ENCODE assay signal across 22 cellular contexts in genomic region chr13:102999498-102999897, GRCh38.
A peak's percentile ranks its signal among the peaks of the same experiment; 100 is the strongest.
DNase-seq lines count a peak whose midpoint lies in the region; ATAC-seq and TF ChIP-seq lines count a peak whose summit lies in the region.
"Had no signal": no experiment of that assay in that cellular context is flagged by ENCODE, and none has a peak within 500 bp of the region (broad histone marks: within the 10 kb centered on the region; RNA-seq: fewer than 3 reads in every experiment).

No MANE protein-coding gene starts in this region.

- H3K9me3 ChIP-seq in ascending aorta = no peaks in the 10 kb centered on the region

- ATAC-seq in GM18907 (IDR thresholded peaks at IDR 0.05; ENCODE audit: unreplicated experiment) (peak; percentile 72), HG02759 (IDR thresholded peaks at IDR 0.05; ENCODE audit: unreplicated experiment) (peak; percentile 40)
- ATAC-seq: HCT116, Right ventricle myocardium inferior had no signal

- no peak overlapping the region for H3K27ac ChIP-seq in ascending aorta
- H3K27ac ChIP-seq: right atrium auricular region, WERI-Rb-1 had no signal

- H3K4me3 ChIP-seq in ascending aorta = no peak overlapping the region
- H3K4me3 ChIP-seq: right atrium auricular region had no signal

- peak; percentile 11 to 15 for DNase-seq in AML-193 (lab: John Stamatoyannopoulos, UW)
- DNase-seq in NAMALWA (ENCODE audit: low spot score) = peak; percentile 38
- no peak for DNase-seq in ascending aorta (ENCODE audit: low spot score in 2 of 2)
- no peak for DNase-seq in dedifferentiated amniotic fluid mesenchymal stem cell (ENCODE audit: extremely low spot score)
- DNase-seq in GM19238 (ENCODE audit: insufficient read length, low spot score) = no peak
- DNase-seq in NCI-H146 (lab: John Stamatoyannopoulos, UW) = no peak
- DNase-seq: activated CD4-positive, alpha-beta memory T cell treated with anti-CD3 and anti-CD28 coated beads for 36 hours; activated naive CD4-positive, alpha-beta T cell; activated T-cell treated with anti-CD3 and anti-CD28 coated beads for 4 hours; amniotic stem cell; central memory CD4-positive, alpha-beta T cell; DMS 273 treated with DMSO at 0.1 percent for 48 hours; foreskin melanocyte; kidney; NCI-H187 treated with DMSO at 0.1 percent for 48 hours; NK-92 treated with Interleukin-12 subunit alpha and Interleukin-12 subunit beta, amount 100 ng/mL, for 24 hours; WERI-Rb-1 had no signal

- H3K27me3 ChIP-seq in ascending aorta = no peaks in the 10 kb centered on the region
- H3K27me3 ChIP-seq: right atrium auricular region had no signal

- H3K4me1 ChIP-seq in ascending aorta = no peaks in the 10 kb centered on the region
- H3K4me1 ChIP-seq: right atrium auricular region had no signal

- intact Hi-C loops in ascending aorta (cut with DNase I) = no loop called here

- no peaks in the 10 kb centered on the region for H3K36me3 ChIP-seq in ascending aorta
- H3K36me3 ChIP-seq: right atrium auricular region, WERI-Rb-1 had no signal

- no peak for TF ChIP-seq CTCF in ascending aorta (IDR thresholded peaks at IDR 0.05)

Comparison
In these comparisons a context has a peak if more than half of its experiments do, and no peak if none do; other contexts are left out.
1. DNase-seq: peak in AML-193 (2 of 2) and NAMALWA (single experiment); none in ascending aorta (0 of 2), dedifferentiated amniotic fluid mesenchymal stem cell (single experiment), GM19238 (single experiment) and NCI-H146 (single experiment).